In the genomic region with DNA sequence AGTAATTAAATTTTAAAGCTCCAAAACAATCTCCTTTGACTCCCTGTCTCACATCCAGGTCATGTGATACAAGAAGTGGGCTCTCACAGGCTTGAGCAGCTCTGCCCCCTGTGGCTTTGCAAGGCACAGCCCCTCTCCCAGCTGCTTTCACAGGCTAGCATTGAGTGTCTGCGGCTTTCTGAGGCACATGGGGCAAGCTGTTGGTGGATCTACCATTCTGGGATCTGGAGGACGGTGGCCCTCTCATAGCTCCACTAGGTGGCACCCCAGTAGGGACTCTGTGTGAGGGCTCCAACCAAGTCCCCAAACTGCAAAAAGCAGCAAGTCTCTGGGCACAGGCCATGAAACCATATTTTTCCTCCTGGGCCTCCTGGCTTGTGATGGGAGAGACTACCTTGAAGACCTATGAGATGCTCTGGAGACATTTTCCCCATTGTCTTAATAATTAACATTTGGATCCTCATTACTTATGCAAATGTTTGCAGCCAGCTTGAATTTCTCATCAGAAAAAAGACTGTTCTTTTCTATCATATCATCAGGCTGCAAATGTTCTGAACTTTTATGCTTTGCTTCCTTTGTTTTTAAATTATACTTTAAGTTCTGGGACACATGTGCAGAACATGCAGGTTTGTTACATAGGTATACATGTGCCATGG, we compare ENCODE assay signal across 8 cellular contexts.
DNase-seq lines count a peak whose midpoint lies in the region; ATAC-seq, FAIRE-seq and TF ChIP-seq lines count a peak whose summit lies in the region.

No MANE protein-coding gene starts in this region.

- peak; percentile 46 for TF ChIP-seq RAD21 in SK-N-SH (IDR thresholded peaks at IDR 0.05; ENCODE audit: low read length)

- H3K4me2 ChIP-seq in SK-N-SH (no peak overlapping the region), keratinocyte (ENCODE audit: control insufficient read depth, extremely low read depth, insufficient read depth, low read depth, low read length) (no peak overlapping the region)

- TF ChIP-seq CTCF in GM10248 (IDR thresholded peaks at IDR 0.05; ENCODE audit: control extremely low read depth, extremely low read depth, low read depth, missing control alignments) = peak; percentile 40
- TF ChIP-seq CTCF in HFF-Myc (IDR thresholded peaks at IDR 0.05; ENCODE audit: low read depth, low read length, missing control alignments) = peak; percentile 41
- TF ChIP-seq CTCF in SK-N-SH (IDR thresholded peaks at IDR 0.05) = peak; percentile 58
- TF ChIP-seq CTCF in keratinocyte (optimal IDR thresholded peaks at IDR 0.05 in 1 of 3, IDR thresholded peaks at IDR 0.05 in 1 of 3, conservative IDR thresholded peaks at IDR 0.05 in 1 of 3; ENCODE audit: extremely low read depth in 1 of 3, insufficient read depth in 2 of 3, low read length in 3 of 3) = peak in 2 of 3 experiments; percentile 9 to 55
- TF ChIP-seq CTCF in kidney (IDR thresholded peaks at IDR 0.05; ENCODE audit: borderline replicate concordance, extremely low read depth, insufficient read depth) = no peak

- no peak for TF ChIP-seq EP300 in SK-N-SH (IDR thresholded peaks at IDR 0.05; ENCODE audit: borderline replicate concordance in 1 of 2, low read depth in 1 of 2, low read length in 1 of 2)

- no peaks in the 10 kb centered on the region for H3K27me3 ChIP-seq in SK-N-SH (ENCODE audit: insufficient read depth)
- H3K27me3 ChIP-seq in keratinocyte (ENCODE audit: control insufficient read depth, extremely low read depth, insufficient read depth, low read length) = no peaks in the 10 kb centered on the region

- H3K4me3 ChIP-seq in HFF-Myc (replicated peaks; ENCODE audit: low read depth, low read length) (no peak overlapping the region), SK-N-SH (ENCODE audit: low read depth in 2 of 2, low read length in 1 of 2) (no peak overlapping the region), keratinocyte (ENCODE audit: control insufficient read depth in 2 of 3, extremely low read depth in 1 of 3, insufficient read depth in 2 of 3, low read depth in 1 of 3, low read length in 3 of 3) (no peak overlapping the region), kidney (ENCODE audit: low read length in 2 of 2) (no peak overlapping the region)

- CTCF ChIA-PET in GM10248 (lab: Yijun Ruan, JAX) (interaction anchor here (0.9 to 1.2 kb wide), 4 partner anchors 21 to 967 kb away, joined by 3 to 6 read pairs (median 3); no protein-coding TSS in a partner anchor), SK-N-SH (lab: Yijun Ruan, JAX) (interaction anchor here (1.3 to 2.1 kb wide), 2 partner anchors 10 to 419 kb away, joined by 3 to 6 read pairs; no protein-coding TSS in a partner anchor)

- no peak for FAIRE-seq in keratinocyte (lab: Jason Lieb, UNC)
- FAIRE-seq in kidney (lab: Jason Lieb, UNC) = no peak

- no peaks in the 10 kb centered on the region for H3K9me3 ChIP-seq in SK-N-SH
- H3K9me3 ChIP-seq in keratinocyte (ENCODE audit: control insufficient read depth, low read depth, low read length) = no peaks in the 10 kb centered on the region
- peaks cover 0 to 3% of the 10 kb centered on the region in 2 donors for H3K9me3 ChIP-seq in kidney (ENCODE audit: control insufficient read depth in 1 of 2, low read length in 2 of 2)

- dilution Hi-C loops in keratinocyte (cut with MboI; ENCODE audit: extremely low pct_ligation_motif_present, low sequenced_read_pairs) = no loop called here

- H3F3A ChIP-seq in SK-N-SH (replicated peaks; ENCODE audit: insufficient read depth) = no peaks in the 10 kb centered on the region

- H3K36me3 ChIP-seq in SK-N-SH (replicated peaks in 1 of 2; ENCODE audit: control insufficient read depth in 1 of 2, insufficient read depth in 2 of 2, low read length in 1 of 2) (no peaks in the 10 kb centered on the region), keratinocyte (ENCODE audit: control insufficient read depth in 2 of 2, extremely low read depth in 1 of 2, insufficient read depth in 2 of 2, low read length in 2 of 2) (no peaks in the 10 kb centered on the region), kidney (ENCODE audit: control insufficient read depth in 1 of 2, insufficient read depth in 2 of 2, low read length in 2 of 2) (no peaks in the 10 kb centered on the region)

- H3K27ac ChIP-seq in SK-N-SH (ENCODE audit: low read depth in 2 of 2, low read length in 1 of 2) (no peak overlapping the region), keratinocyte (ENCODE audit: control insufficient read depth, insufficient read depth, low read length) (no peak overlapping the region), kidney (ENCODE audit: low read depth in 2 of 2, low read length in 2 of 2) (no peak overlapping the region)

- H3K4me1 ChIP-seq in SK-N-SH (ENCODE audit: control insufficient read depth in 1 of 2, insufficient read depth in 2 of 2, low read depth in 1 of 2, low read length in 1 of 2) (no peaks in the 10 kb centered on the region), keratinocyte (ENCODE audit: control insufficient read depth, extremely low read depth, insufficient read depth, low read length) (no peaks in the 10 kb centered on the region), kidney (ENCODE audit: control insufficient read depth in 1 of 2, insufficient read depth in 1 of 2, low read depth in 1 of 2, low read length in 2 of 2) (no peaks in the 10 kb centered on the region)

- intact Hi-C loops in kidney (cut with DNase I) = no loop called here
- intact Hi-C loops in Right ventricle myocardium inferior (cut with DNase I) = no loop called here

- H4K20me1 ChIP-seq in SK-N-SH (ENCODE audit: insufficient read depth) (no peaks in the 10 kb centered on the region), keratinocyte (ENCODE audit: control insufficient read depth, extremely low read depth, insufficient read depth, low read length) (no peaks in the 10 kb centered on the region)

- H3K79me2 ChIP-seq in SK-N-SH (ENCODE audit: insufficient read depth) (no peaks in the 10 kb centered on the region), keratinocyte (ENCODE audit: control insufficient read depth, insufficient read depth, low read length) (no peaks in the 10 kb centered on the region)

- H3K9ac ChIP-seq in SK-N-SH (no peak overlapping the region), keratinocyte (ENCODE audit: control insufficient read depth, extremely low read depth, insufficient read depth, low read length) (no peak overlapping the region), kidney (ENCODE audit: low read length in 2 of 2) (no peak overlapping the region)

- H2AFZ ChIP-seq in SK-N-SH (ENCODE audit: low read depth) = no peak overlapping the region
- no peak overlapping the region for H2AFZ ChIP-seq in keratinocyte (ENCODE audit: control insufficient read depth, low read length)

- 86% methylated on average over 2 of the region's 2 CpGs for WGBS in SK-N-SH (ENCODE audit: low lambda C conversion rate)

- no peak for DNase-seq in GM10248 (ENCODE audit: extremely low spot score)
- DNase-seq in HFF-Myc (ENCODE audit: extremely low read depth, low read depth) = peak; percentile 0
- DNase-seq in SK-N-SH = no peak
- DNase-seq in keratinocyte (ENCODE audit: low read depth, low spot score) = no peak
- no peak for DNase-seq in kidney
- DNase-seq in NCI-H345 treated with DMSO at 0.1 percent for 48 hours (lab: John Stamatoyannopoulos, UW; ENCODE audit: unreplicated experiment) = no peak
- DNase-seq in Right ventricle myocardium inferior (ENCODE audit: missing footprints) = no peak
- DNase-seq in central memory CD4-positive, alpha-beta T cell = no peak

- no peaks in the 10 kb centered on the region for H3K9me2 ChIP-seq in SK-N-SH

- ATAC-seq in Right ventricle myocardium inferior = no peak

- POLR2A ChIA-PET in GM10248 (lab: Yijun Ruan, JAX) = no interaction called here
- POLR2A ChIA-PET in SK-N-SH (lab: Yijun Ruan, JAX) = no interaction called here

- H3K9me1 ChIP-seq in keratinocyte (ENCODE audit: control insufficient read depth, extremely low read depth, insufficient read depth, low read length) = no peaks in the 10 kb centered on the region

TF ChIP-seq in SK-N-SH, 30 proteins besides CTCF, POLR2A, EP300 and RAD21:
- peak; percentile 50 for TF ChIP-seq SMC3 (IDR thresholded peaks at IDR 0.05; ENCODE audit: low read depth, low read length)
- TF ChIP-seq, protein P1, sequence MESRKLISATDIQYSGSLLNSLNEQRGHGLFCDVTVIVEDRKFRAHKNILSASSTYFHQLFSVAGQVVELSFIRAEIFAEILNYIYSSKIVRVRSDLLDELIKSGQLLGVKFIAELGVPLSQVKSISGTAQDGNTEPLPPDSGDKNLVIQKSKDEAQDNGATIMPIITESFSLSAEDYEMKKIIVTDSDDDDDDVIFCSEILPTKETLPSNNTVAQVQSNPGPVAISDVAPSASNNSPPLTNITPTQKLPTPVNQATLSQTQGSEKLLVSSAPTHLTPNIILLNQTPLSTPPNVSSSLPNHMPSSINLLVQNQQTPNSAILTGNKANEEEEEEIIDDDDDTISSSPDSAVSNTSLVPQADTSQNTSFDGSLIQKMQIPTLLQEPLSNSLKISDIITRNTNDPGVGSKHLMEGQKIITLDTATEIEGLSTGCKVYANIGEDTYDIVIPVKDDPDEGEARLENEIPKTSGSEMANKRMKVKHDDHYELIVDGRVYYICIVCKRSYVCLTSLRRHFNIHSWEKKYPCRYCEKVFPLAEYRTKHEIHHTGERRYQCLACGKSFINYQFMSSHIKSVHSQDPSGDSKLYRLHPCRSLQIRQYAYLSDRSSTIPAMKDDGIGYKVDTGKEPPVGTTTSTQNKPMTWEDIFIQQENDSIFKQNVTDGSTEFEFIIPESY (IDR thresholded peaks at IDR 0.05; ENCODE audit: borderline replicate concordance, low read depth) = no peak
- TF ChIP-seq, protein P2, sequence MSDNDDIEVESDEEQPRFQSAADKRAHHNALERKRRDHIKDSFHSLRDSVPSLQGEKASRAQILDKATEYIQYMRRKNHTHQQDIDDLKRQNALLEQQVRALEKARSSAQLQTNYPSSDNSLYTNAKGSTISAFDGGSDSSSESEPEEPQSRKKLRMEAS (IDR thresholded peaks at IDR 0.05; ENCODE audit: low read depth) = no peak
- TF ChIP-seq RXRA (IDR thresholded peaks at IDR 0.05; ENCODE audit: borderline replicate concordance, low read depth) = no peak
- no peak for TF ChIP-seq ELF1 (IDR thresholded peaks at IDR 0.05)
- TF ChIP-seq TAF1 (IDR thresholded peaks at IDR 0.05; ENCODE audit: borderline replicate concordance, low read depth, low read length) = no peak
